17 cellular contexts compared by ENCODE assay signal in the genomic region with DNA sequence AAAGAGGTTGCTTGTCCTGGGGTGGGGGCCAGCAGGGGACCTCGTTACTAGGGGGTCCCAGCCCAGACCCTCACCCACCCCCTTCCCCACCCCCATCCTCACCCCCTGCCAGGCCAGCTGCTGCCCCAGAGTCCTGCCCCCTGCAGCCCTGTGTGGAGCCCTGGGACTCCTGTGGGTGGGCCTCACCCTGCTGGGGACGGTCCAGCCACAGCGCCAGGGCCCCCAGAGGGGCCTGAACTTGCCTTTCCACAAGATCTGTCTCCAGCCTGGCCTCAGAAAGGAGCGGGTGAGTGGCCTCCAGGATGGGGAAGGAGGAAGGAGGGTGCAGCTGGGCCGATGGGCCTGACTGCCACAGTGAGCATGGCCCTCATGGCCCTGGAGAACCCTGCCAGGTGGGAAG. TPM values are rescaled to one million over a fixed set of nuclear protein-coding genes. Genes with fewer than 3 reads are reported as not detected.
DNase-seq lines count a peak whose midpoint lies in the region; ATAC-seq and TF ChIP-seq lines count a peak whose summit lies in the region.
"Had no signal": no experiment of that assay in that cellular context is flagged by ENCODE, and none has a peak within 500 bp of the region (broad histone marks: within the 10 kb centered on the region; RNA-seq: fewer than 3 reads in every experiment).

No MANE protein-coding gene starts in this region.

- peak overlapping the region; percentile 99 for H2AK5ac ChIP-seq in neuronal stem cell (ENCODE audit: low read depth, low read length)

- no peak overlapping the region for H3K4ac ChIP-seq in neuronal stem cell (ENCODE audit: low read length)

- peak overlapping the region; percentile 49 for H2BK15ac ChIP-seq in neuronal stem cell (ENCODE audit: low read length)

- no peak for TF ChIP-seq POLR2A in tibial nerve (IDR thresholded peaks at IDR 0.05)
- TF ChIP-seq POLR2A in right lobe of liver (IDR thresholded peaks at IDR 0.05), result no peak

- no peak for TF ChIP-seq CTCF in tibial nerve (IDR thresholded peaks at IDR 0.05)
- TF ChIP-seq CTCF in left ventricle myocardium inferior (IDR thresholded peaks at IDR 0.05; ENCODE audit: borderline replicate concordance), result no peak
- TF ChIP-seq CTCF in right lobe of liver (IDR thresholded peaks at IDR 0.05), result no peak

- H3K4me2 ChIP-seq in BLaER1 (peak overlapping the region; percentile 62), neuronal stem cell (ENCODE audit: insufficient read depth, low read length, poor library complexity, severe bottlenecking) (no peak overlapping the region)

- H3K4me1 ChIP-seq in BLaER1 (peaks cover 40% of the 10 kb centered on the region), NT2/D1 (ENCODE audit: insufficient read depth, insufficient read length) (peaks cover 23% of the 10 kb centered on the region), neuronal stem cell (ENCODE audit: control insufficient read depth in 2 of 2, insufficient read depth in 1 of 2, low read depth in 1 of 2, low read length in 2 of 2) (peaks cover 4 to 6% of the 10 kb centered on the region in 2 donors), tibial nerve (peaks cover 0 to 51% (median 9%) of the 10 kb centered on the region in 4 donors), left ventricle myocardium inferior (peaks cover 51% of the 10 kb centered on the region), right lobe of liver (no peaks in the 10 kb centered on the region)

- H2AFZ ChIP-seq in neuronal stem cell (ENCODE audit: low read length), result no peak overlapping the region
- H2AFZ ChIP-seq: GM23248 had no signal

- H3K4me3 ChIP-seq in BLaER1, result no peak overlapping the region
- no peak overlapping the region for H3K4me3 ChIP-seq in NT2/D1 (ENCODE audit: insufficient read length, low read depth)
- H3K4me3 ChIP-seq in neuronal stem cell (ENCODE audit: low read length in 2 of 2), result no peak overlapping the region
- no peak overlapping the region for H3K4me3 ChIP-seq in tibial nerve
- no peak overlapping the region for H3K4me3 ChIP-seq in left ventricle myocardium inferior
- H3K4me3 ChIP-seq in right lobe of liver, result no peak overlapping the region
- H3K4me3 ChIP-seq: GM23248 had no signal

- H3K36me3 ChIP-seq in BLaER1 (no peaks in the 10 kb centered on the region), NT2/D1 (ENCODE audit: insufficient read depth, insufficient read length, low read length) (no peaks in the 10 kb centered on the region), neuronal stem cell (replicated peaks in 1 of 2; ENCODE audit: control insufficient read depth in 2 of 2, insufficient read depth in 2 of 2, low read length in 2 of 2) (no peaks in the 10 kb centered on the region), tibial nerve (no peaks in the 10 kb centered on the region), left ventricle myocardium inferior (no peaks in the 10 kb centered on the region), right lobe of liver (no peaks in the 10 kb centered on the region)

- peak overlapping the region; percentile 73 for H3K23ac ChIP-seq in neuronal stem cell (ENCODE audit: low read depth, low read length, poor library complexity)

- no peak overlapping the region for H2BK120ac ChIP-seq in neuronal stem cell (ENCODE audit: low read depth, low read length)

- no peak for ATAC-seq in right lobe of liver

- H3K9ac ChIP-seq in BLaER1, result no peak overlapping the region
- H3K9ac ChIP-seq in NT2/D1 (ENCODE audit: insufficient read length, low read depth), result peak overlapping the region; percentile 67
- no peak overlapping the region for H3K9ac ChIP-seq in neuronal stem cell (ENCODE audit: low read depth, low read length, poor library complexity)
- H3K9ac ChIP-seq: GM23248 had no signal

- peak overlapping the region; percentile 52 for H3K18ac ChIP-seq in neuronal stem cell (ENCODE audit: low read length)

- H4K20me1 ChIP-seq in BLaER1, result no peaks in the 10 kb centered on the region

- peak overlapping the region; percentile 9 for H4K91ac ChIP-seq in neuronal stem cell (ENCODE audit: low read depth, low read length, poor library complexity)

- H3K14ac ChIP-seq in neuronal stem cell (ENCODE audit: low read length), result no peak overlapping the region

- WGBS in neuronal stem cell (ENCODE audit: extremely low coverage in 2 of 2, insufficient read length in 2 of 2, insufficient replicate concordance in 1 of 2), 2 donors, result no CpG with 5 or more reads among the region's 5 CpGs
- 58 to 67% methylated on average over 2 to 3 of the region's 5 CpGs for WGBS in tibial nerve, 2 donors
- 80% methylated on average over 3 of the region's 5 CpGs for WGBS in right lobe of liver (ENCODE audit: insufficient coverage, low coverage, low lambda C conversion rate, missing lambda C conversion rate)

- intact Hi-C loops in left ventricle myocardium inferior (cut with micrococcal nuclease) (no loop called here), right lobe of liver (cut with DNase I) (no loop called here)

- H3K79me1 ChIP-seq in neuronal stem cell (ENCODE audit: low read depth, low read length), result no peaks in the 10 kb centered on the region

- H2BK12ac ChIP-seq in neuronal stem cell (ENCODE audit: low read length), result no peak overlapping the region

- no peaks in the 10 kb centered on the region for H3K9me3 ChIP-seq in BLaER1
- no peaks in the 10 kb centered on the region for H3K9me3 ChIP-seq in NT2/D1 (ENCODE audit: insufficient read depth, low read length)
- no peaks in the 10 kb centered on the region for H3K9me3 ChIP-seq in neuronal stem cell (replicated peaks in 1 of 2; ENCODE audit: control insufficient read depth in 2 of 2, insufficient read depth in 1 of 2, low read depth in 1 of 2, low read length in 2 of 2)
- H3K9me3 ChIP-seq in tibial nerve, result no peaks in the 10 kb centered on the region
- no peaks in the 10 kb centered on the region for H3K9me3 ChIP-seq in left ventricle myocardium inferior (replicated peaks)
- no peaks in the 10 kb centered on the region for H3K9me3 ChIP-seq in right lobe of liver
- H3K9me3 ChIP-seq: Caco-2 had no signal

- DNase-seq in NT2/D1 (ENCODE audit: low read depth, low spot score) (no peak), neuronal stem cell (ENCODE audit: low spot score) (no peak), tibial nerve (ENCODE audit: low spot score in 2 of 2) (no peak), left ventricle myocardium inferior (no peak), activated gamma-delta T cell (lab: John Stamatoyannopoulos, UW) (no peak), right lobe of liver (no peak)
- DNase-seq: 8988T; C1 segment of cervical spinal cord; Caco-2; CD4-positive, CD25-positive, alpha-beta regulatory T cell; GM23248; HCEC 1CT; HFFc6; IMR-90 had no signal

- H2BK5ac ChIP-seq in neuronal stem cell (ENCODE audit: low read length), result peak overlapping the region; percentile 53

- H3K27ac ChIP-seq in BLaER1 (no peak overlapping the region), neuronal stem cell (replicated peaks; ENCODE audit: low read length) (no peak overlapping the region), tibial nerve (peak overlapping the region in 3 of 4 donors; percentile 70 to 71 (median 71)), left ventricle myocardium inferior (replicated peaks) (no peak overlapping the region), right lobe of liver (no peak overlapping the region)
- H3K27ac ChIP-seq: GM23248 had no signal

- H4K8ac ChIP-seq in neuronal stem cell (ENCODE audit: low read depth, low read length), result no peak overlapping the region

- TF ChIP-seq EP300 in tibial nerve (IDR thresholded peaks at IDR 0.05), result no peak

- H3K27me3 ChIP-seq in BLaER1 (no peaks in the 10 kb centered on the region), NT2/D1 (ENCODE audit: insufficient read depth, insufficient read length) (no peaks in the 10 kb centered on the region), neuronal stem cell (ENCODE audit: control insufficient read depth in 3 of 3, insufficient read depth in 3 of 3, low read depth in 1 of 3, low read length in 3 of 3) (peaks cover 0 to 33% (median 0%) of the 10 kb centered on the region in 3 experiments), tibial nerve (no peaks in the 10 kb centered on the region), left ventricle myocardium inferior (ENCODE audit: low read depth) (no peaks in the 10 kb centered on the region), right lobe of liver (no peaks in the 10 kb centered on the region)

RNA-seq across cellular contexts. Expression of a gene that starts 7.5 kb away (rescaled TPM):
- 0.33 TPM for polyA plus RNA-seq in neuronal stem cell (2013, experiment 1 of 2)
- polyA plus RNA-seq in neuronal stem cell (2013, experiment 2 of 2), result 0.42 TPM
- total RNA-seq in tibial nerve (1,000 to 10,000 TPM; 1,059 to 8,972 (median 6,550) TPM), left ventricle myocardium inferior (3,579 TPM), right lobe of liver (10 to 100 TPM in 2 of 6 experiments, 1 to 10 TPM in 4; 4.3 to 21.9 (median 6.0) TPM)
- total RNA-seq: A673, Caco-2, GM23248, HFFc6, IMR-90 had no signal

RNA-seq across cellular contexts. Expression of a gene that starts 13.0 kb away (rescaled TPM):
- polyA plus RNA-seq in neuronal stem cell (2013, experiment 1 of 2), result 0.07 TPM
- 0.07 TPM for polyA plus RNA-seq in neuronal stem cell (2013, experiment 2 of 2)
- total RNA-seq in tibial nerve (10 to 100 TPM; 14.7 to 86.3 (median 64.3) TPM), left ventricle myocardium inferior (11.7 TPM), right lobe of liver (not detected)
- total RNA-seq: A673; Caco-2; CD4-positive, CD25-positive, alpha-beta regulatory T cell; GM23248; HFFc6; IMR-90 had no signal
- polyA plus RNA-seq: CD4-positive, CD25-positive, alpha-beta regulatory T cell; GM23248 had no signal

RNA-seq across cellular contexts. Expression of a gene that starts 17.7 kb away (rescaled TPM):
- polyA plus RNA-seq in neuronal stem cell (2013, experiment 1 of 2), result 0.07 TPM
- polyA plus RNA-seq in neuronal stem cell (2013, experiment 2 of 2), result 0.12 TPM
- 10 to 100 TPM in 2 of 4 donors, 1 to 10 TPM in 2; 2.4 to 16.8 (median 7.8) TPM for total RNA-seq in tibial nerve
- 7.8 TPM for total RNA-seq in left ventricle myocardium inferior
- 10 to 100 TPM in 5 of 6 experiments, 1 to 10 TPM in 1; 2.7 to 36.4 (median 20.3) TPM for total RNA-seq in right lobe of liver
- total RNA-seq: A673, GM23248, IMR-90 had no signal
- polyA plus RNA-seq: AG04450; CD4-positive, CD25-positive, alpha-beta regulatory T cell; GM23248 had no signal

RNA-seq across cellular contexts. Expression of a gene that starts 22.4 kb away (rescaled TPM):
- 57.4 TPM for polyA plus RNA-seq in neuronal stem cell (2013, experiment 1 of 2)
- 58.1 TPM for polyA plus RNA-seq in neuronal stem cell (2013, experiment 2 of 2)
- total RNA-seq in tibial nerve, result 100 to 1,000 TPM in 1 of 4 donors, 10 to 100 TPM in 3; 65.7 to 142 (median 68.9) TPM
- 19.8 TPM for total RNA-seq in left ventricle myocardium inferior
- total RNA-seq in right lobe of liver, result 10 to 100 TPM; 13.8 to 34.5 (median 23.3) TPM

RNA-seq across cellular contexts. Expression of a gene that starts 24.7 kb away (rescaled TPM):
- 0.31 TPM for polyA plus RNA-seq in neuronal stem cell (2013, experiment 1 of 2)
- polyA plus RNA-seq in neuronal stem cell (2013, experiment 2 of 2), result 0.22 TPM
- total RNA-seq in tibial nerve (1 to 10 TPM in 2 of 4 donors, not detected in 2; 3.3 to 5.1 TPM), left ventricle myocardium inferior (3.6 TPM), right lobe of liver (100 to 1,000 TPM; 248 to 755 (median 453) TPM)
- total RNA-seq: GM23248, IMR-90 had no signal

Comparison
In these comparisons a context has a peak if more than half of its experiments do, and no peak if none do; other contexts are left out.
1. H3K27ac ChIP-seq: peak in tibial nerve (3 of 4); none in BLaER1 (single experiment), neuronal stem cell (single experiment), left ventricle myocardium inferior (single experiment) and right lobe of liver (0 of 3).
2. RNA of a gene that starts 7.5 kb away (total RNA-seq): 1,059 to 8,972 TPM in tibial nerve and 3,579 TPM in left ventricle myocardium inferior (single experiment); 4.3 to 21.9 TPM in right lobe of liver; every median in the first group is over 10 times any median in the second.
3. RNA of a gene that starts 13.0 kb away (total RNA-seq): 14.7 to 86.3 TPM in tibial nerve and 11.7 TPM in left ventricle myocardium inferior (single experiment); not detected in right lobe of liver; every median in the first group is over 10 times any median in the second.